In the genomic region with DNA sequence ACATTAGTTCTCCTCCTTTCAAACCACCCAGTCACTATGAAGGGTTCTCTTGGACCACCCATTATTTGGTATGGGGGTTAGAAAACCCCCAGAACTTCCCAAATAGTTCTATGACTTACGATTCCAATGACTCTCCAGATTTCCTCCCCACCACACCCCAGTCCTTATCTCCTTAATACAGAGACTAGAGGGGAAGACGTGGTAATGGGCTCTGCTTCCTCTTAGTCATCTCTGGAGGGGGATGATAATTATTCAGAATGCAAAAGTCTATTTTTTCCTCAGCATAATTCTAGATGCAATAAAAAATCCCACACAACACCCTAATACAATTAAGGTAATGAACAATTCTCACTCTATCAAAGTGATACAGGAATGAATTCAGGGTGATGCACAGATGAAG, we compare ENCODE assay signal across 23 cellular contexts. TPM values are rescaled to one million over a fixed set of nuclear protein-coding genes. Genes with fewer than 3 reads are reported as not detected.
"Had no signal": no experiment of that assay in that cellular context is flagged by ENCODE, and none has a peak within 500 bp of the region (broad histone marks: within the 10 kb centered on the region; RNA-seq: fewer than 3 reads in every experiment).

No MANE protein-coding gene starts in this region.

- H3K9me3 ChIP-seq: ascending aorta, body of pancreas had no signal

- H3K4me1 ChIP-seq: ascending aorta, body of pancreas had no signal

- H3K4me3 ChIP-seq: ascending aorta, body of pancreas, PC-9 had no signal

- H3K4me3 Mint-ChIP-seq: activated CD8-positive, alpha-beta T cell treated with anti-CD3 and anti-CD28 coated beads, Interleukin-2, amount 10 ng/mL, durations not matched to agents 7 days and 5 days; activated naive CD4-positive, alpha-beta T cell treated with anti-CD3 and anti-CD28 coated beads, Interleukin-2, amount 50 U/mL, for 24 hours; T-helper 17 cell had no signal

- H3K27me3 Mint-ChIP-seq: activated naive CD4-positive, alpha-beta T cell treated with anti-CD3 and anti-CD28 coated beads, Interleukin-2, amount 50 U/mL, for 24 hours had no signal

- H3K36me3 Mint-ChIP-seq: activated naive CD4-positive, alpha-beta T cell treated with anti-CD3 and anti-CD28 coated beads, Interleukin-2, amount 50 U/mL, for 24 hours had no signal

- ATAC-seq: activated CD4-positive, CD25-positive, alpha-beta regulatory T cell treated with anti-CD3 and anti-CD28 coated beads, Interleukin-2, amount 50 U/mL, for 24 hours; activated CD8-positive, alpha-beta T cell treated with anti-CD3 and anti-CD28 coated beads, Interleukin-2, amount 10 ng/mL, durations not matched to agents 7 days and 5 days; body of pancreas; T-helper 17 cell had no signal

- H3K9me3 Mint-ChIP-seq: activated naive CD4-positive, alpha-beta T cell treated with anti-CD3 and anti-CD28 coated beads, Interleukin-2, amount 50 U/mL, for 24 hours had no signal

- H3K27ac Mint-ChIP-seq: activated CD8-positive, alpha-beta T cell treated with anti-CD3 and anti-CD28 coated beads, Interleukin-2, amount 10 ng/mL, durations not matched to agents 7 days and 5 days; T-helper 17 cell had no signal

- H3K36me3 ChIP-seq: ascending aorta had no signal

- DNase-seq: activated CD4-positive, alpha-beta T cell treated with anti-CD3 and anti-CD28 coated beads for 4 hours; activated CD8-positive, alpha-beta memory T cell treated with anti-CD3 and anti-CD28 coated beads, Interleukin-2, amount 50 U/mL, for 48 hours; activated CD8-positive, alpha-beta T cell treated with anti-CD3 and anti-CD28 coated beads, Interleukin-2, amount 10 ng/mL, durations not matched to agents 7 days and 5 days; activated effector memory CD4-positive, alpha-beta T cell treated with Interleukin-2 at 50 U/mL for 16 hours; activated naive CD4-positive, alpha-beta T cell; activated T-cell treated with anti-CD3 and anti-CD28 coated beads, Interleukin-2, amount 50 U/mL, for 1 hour; body of pancreas; central memory CD4-positive, alpha-beta T cell; MM.1S; NCI-H1105 treated with DMSO at 0.1 percent for 48 hours; NCI-H1436 treated with DMSO at 0.1 percent for 48 hours; NCI-H187; NCI-H2081; NCI-H510A treated with DMSO at 0.1 percent for 48 hours; NCI-H69; NK-92 treated with Interleukin-12 subunit alpha and Interleukin-12 subunit beta, amount 100 ng/mL, for 24 hours; PC-9; SHP77 treated with DMSO at 0.1 percent for 48 hours; T-helper 17 cell; T-helper 9 cell had no signal

RNA-seq across cellular contexts. Expression of a gene that starts 48.9 kb away (rescaled TPM):
- total RNA-seq: activated CD8-positive, alpha-beta T cell treated with anti-CD3 and anti-CD28 coated beads, Interleukin-2, amount 10 ng/mL, durations not matched to agents 7 days and 5 days; ascending aorta; body of pancreas had no signal
